In genomic region chrX:94053575-94053974, GRCh38 we compare ENCODE assay signal across 1 cellular context.
TF ChIP-seq lines count a peak whose summit lies in the region.

No MANE protein-coding gene starts in this region.

TF ChIP-seq in WTC11, 78 proteins besides CTCF, POLR2A, EP300 and RAD21 (continued from another document):
- TF ChIP-seq PRDM15 (CRISPR knock-in tag; IDR thresholded peaks at IDR 0.05) (no peak), HMGA2 (CRISPR knock-in tag; IDR thresholded peaks at IDR 0.05) (no peak), EMX1 (CRISPR knock-in tag; IDR thresholded peaks at IDR 0.05) (no peak), PRRX2 (CRISPR knock-in tag; IDR thresholded peaks at IDR 0.05) (no peak), FOXK1 (CRISPR knock-in tag; IDR thresholded peaks at IDR 0.05) (no peak), IRF2 (CRISPR knock-in tag; IDR thresholded peaks at IDR 0.05; ENCODE audit: borderline replicate concordance, low read depth) (no peak)
